20 cellular contexts compared by ENCODE assay signal in the genomic region with DNA sequence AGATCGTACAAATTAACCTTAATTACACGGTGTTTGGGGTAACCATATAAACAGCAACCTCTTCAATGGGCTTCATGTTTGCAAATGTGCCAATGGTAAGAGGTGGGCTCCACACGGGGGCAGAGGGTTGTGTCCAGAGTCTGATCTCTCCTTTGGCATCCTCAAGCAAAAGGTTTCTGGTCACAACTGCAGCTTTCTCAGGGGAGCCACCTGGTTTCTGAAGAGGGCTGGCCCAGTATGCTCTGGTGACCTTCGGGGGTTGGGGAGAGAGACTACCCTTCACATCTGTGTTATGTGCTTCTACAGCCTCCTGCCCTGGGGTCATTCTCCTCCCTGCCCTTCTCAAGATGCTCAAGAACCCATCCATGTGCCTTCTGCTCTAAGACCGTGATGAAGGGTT.
"Had no signal": no experiment of that assay in that cellular context is flagged by ENCODE, and none has a peak within 500 bp of the region (broad histone marks: within the 10 kb centered on the region; RNA-seq: fewer than 3 reads in every experiment).

No MANE protein-coding gene starts in this region.

- H3K4me3 Mint-ChIP-seq: effector memory CD8-positive, alpha-beta T cell; endodermal cell; mesothelial cell of epicardium; naive B cell had no signal

- H3K27me3 Mint-ChIP-seq: effector memory CD8-positive, alpha-beta T cell had no signal

- H3K9me3 ChIP-seq: gastrocnemius medialis had no signal

- H3K27ac Mint-ChIP-seq: effector memory CD8-positive, alpha-beta T cell; endodermal cell; mesothelial cell of epicardium; naive B cell had no signal

- H3K27me3 ChIP-seq: gastrocnemius medialis, heart right ventricle, left lung had no signal

- H3K4me1 Mint-ChIP-seq: endodermal cell, mesothelial cell of epicardium, naive B cell had no signal

- DNase-seq: dermis blood vessel endothelial cell; dorsolateral prefrontal cortex; effector CD8-positive, alpha-beta T cell; effector memory CD8-positive, alpha-beta T cell; endodermal cell; erythroblast; foreskin melanocyte; gastrocnemius medialis; glutamatergic neuron; heart right ventricle; hippocampal formation; left cardiac atrium; left lung; left ventricle myocardium superior; mesenchymal stem cell; mucosa of descending colon; naive B cell had no signal

- H3K9me3 Mint-ChIP-seq: endodermal cell had no signal

- H3K36me3 Mint-ChIP-seq: mesothelial cell of epicardium, naive B cell had no signal

- H3K4me3 ChIP-seq: coronary artery, dorsolateral prefrontal cortex, gastrocnemius medialis, heart right ventricle, left lung, mucosa of descending colon had no signal

- H3K27ac ChIP-seq: coronary artery, dorsolateral prefrontal cortex, epithelial cell of prostate, gastrocnemius medialis, heart right ventricle, left lung had no signal

- H3K4me1 ChIP-seq: gastrocnemius medialis, heart right ventricle, left lung had no signal

- H3K36me3 ChIP-seq: gastrocnemius medialis, heart right ventricle, left lung had no signal
